17 cellular contexts compared by ENCODE assay signal in genomic region chr10:129899564-129899862, GRCh38.
DNase-seq lines count a peak whose midpoint lies in the region; ATAC-seq, FAIRE-seq and TF ChIP-seq lines count a peak whose summit lies in the region.
"Had no signal": no experiment of that assay in that cellular context is flagged by ENCODE, and none has a peak within 500 bp of the region (broad histone marks: within the 10 kb centered on the region; RNA-seq: fewer than 3 reads in every experiment).

No MANE protein-coding gene starts in this region.

- POLR2A ChIA-PET in H1 (lab: Charles Lee; ENCODE audit: partially characterized antibody) = no interaction called here

- H4K20me1 ChIP-seq in H1 (replicated peaks in 1 of 2; ENCODE audit: control insufficient read depth in 1 of 2, insufficient read depth in 2 of 2, low read length in 2 of 2) = peaks cover 0 to 2% of the 10 kb centered on the region in 2 experiments

- H3K27ac Mint-ChIP-seq in glutamatergic neuron (ENCODE audit: unreplicated experiment) (peak overlapping the region; percentile 79), neural crest cell (ENCODE audit: unreplicated experiment) (peak overlapping the region; percentile 38), progenitor cell of endocrine pancreas (no peak overlapping the region)
- H3K27ac Mint-ChIP-seq: CD4-positive, alpha-beta memory T cell had no signal

- H2BK5ac ChIP-seq in H1 (ENCODE audit: low read depth, low read length) = no peak overlapping the region

- no peak overlapping the region for H3K23ac ChIP-seq in H1 (ENCODE audit: insufficient read length)

- TF ChIP-seq EP300 in H1 (IDR thresholded peaks at IDR 0.05; ENCODE audit: borderline replicate concordance in 1 of 2, low read depth in 2 of 2, low read length in 2 of 2) = no peak

- no peak overlapping the region for H3K4me3 ChIP-seq in H1 (ENCODE audit: extremely low read depth in 1 of 4, insufficient read depth in 2 of 4, low read depth in 3 of 4, low read length in 4 of 4)

- peaks cover 85% of the 10 kb centered on the region for H3K4me1 Mint-ChIP-seq in glutamatergic neuron (ENCODE audit: low read depth, unreplicated experiment)
- peaks cover 47% of the 10 kb centered on the region for H3K4me1 Mint-ChIP-seq in neural crest cell
- peaks cover 4% of the 10 kb centered on the region for H3K4me1 Mint-ChIP-seq in progenitor cell of endocrine pancreas (ENCODE audit: low read depth)
- H3K4me1 Mint-ChIP-seq: CD4-positive, alpha-beta memory T cell had no signal

- CTCF ChIA-PET in H1 (lab: Charles Lee; ENCODE audit: partially characterized antibody) = interaction anchor here (1.3 to 1.7 kb wide), 2 partner anchors 11 to 72 kb away, joined by 4 to 9 read pairs; no protein-coding TSS in a partner anchor

- peak overlapping the region; percentile 33; the same call in 1 of the 2 replicates for H3K18ac ChIP-seq in H1 (ENCODE audit: extremely low read depth, low read length)

- no peak overlapping the region for H3K9ac ChIP-seq in H1 (replicated peaks in 1 of 4; ENCODE audit: extremely low read depth in 1 of 4, low read depth in 3 of 4, low read length in 3 of 4)

- TF ChIP-seq POLR2A in H1 (IDR thresholded peaks at IDR 0.05; ENCODE audit: control extremely low read depth in 1 of 2, low read depth in 2 of 2, low read length in 2 of 2) = no peak

- peaks cover 11 to 62% (median 20%) of the 10 kb centered on the region in 4 experiments for H3K4me1 ChIP-seq in H1 (replicated peaks in 1 of 4; ENCODE audit: control insufficient read depth in 3 of 4, insufficient read depth in 4 of 4, low read length in 3 of 4)

- 88% methylated on average over 10 of the region's 10 CpGs; no CpG with 5 or more reads in 1 of the 2 experiments for WGBS in H1 (ENCODE audit: extremely low coverage in 1 of 2, insufficient coverage in 1 of 2, insufficient read length in 1 of 2, insufficient replicate concordance in 2 of 2, low coverage in 1 of 2, low lambda C conversion rate in 2 of 2, missing lambda C conversion rate in 1 of 2), 2 experiments

- no peaks in the 10 kb centered on the region for H3K36me3 ChIP-seq in H1 (ENCODE audit: control insufficient read depth in 2 of 4, insufficient read depth in 4 of 4, low read length in 3 of 4)

- in situ Hi-C loops in KBM-7 (cut with MboI; ENCODE audit: low pct_unique_long_range_greater_than_20kb, low sequenced_read_pairs) = no loop called here

- no peaks in the 10 kb centered on the region for H3K9me3 ChIP-seq in H1 (ENCODE audit: insufficient read depth in 2 of 2, low read depth in 1 of 2, low read length in 1 of 2)

- TF ChIP-seq CTCF in H1 (IDR thresholded peaks at IDR 0.05; ENCODE audit: control extremely low read depth in 1 of 3, insufficient read depth in 1 of 3, low read depth in 1 of 3, low read length in 3 of 3) = no peak
- TF ChIP-seq CTCF in glutamatergic neuron (IDR thresholded peaks at IDR 0.05; ENCODE audit: partially characterized antibody, unreplicated experiment) = no peak
- no peak for TF ChIP-seq CTCF in neural crest cell (conservative IDR thresholded peaks at IDR 0.05)
- TF ChIP-seq CTCF in progenitor cell of endocrine pancreas (IDR thresholded peaks at IDR 0.05; ENCODE audit: unreplicated experiment) = no peak

- H3K56ac ChIP-seq in H1 (replicated peaks; ENCODE audit: insufficient read length, low read depth, low read length) = no peak overlapping the region

- no peak overlapping the region for H3K27ac ChIP-seq in H1 (ENCODE audit: low read depth, low read length)

- peaks cover 2% of the 10 kb centered on the region; the same call in 1 of the 2 replicates for H3K23me2 ChIP-seq in H1 (ENCODE audit: low read depth, low read length)

- H3K4me3 Mint-ChIP-seq in glutamatergic neuron (ENCODE audit: unreplicated experiment) = peak overlapping the region; percentile 70
- H3K4me3 Mint-ChIP-seq in neural crest cell = no peak overlapping the region
- no peak overlapping the region for H3K4me3 Mint-ChIP-seq in progenitor cell of endocrine pancreas (ENCODE audit: low read depth)
- H3K4me3 Mint-ChIP-seq: CD4-positive, alpha-beta memory T cell had no signal

- DNase-seq in H1 (ENCODE audit: low read depth in 1 of 2, low spot score in 2 of 2) (no peak), glutamatergic neuron (no peak), neural crest cell (ENCODE audit: low read depth, low spot score) (no peak), progenitor cell of endocrine pancreas (ENCODE audit: low spot score, unreplicated experiment) (no peak), KBM-7 (no peak)
- DNase-seq: Calu3; CD4-positive, alpha-beta memory T cell; COR-L47; DMS53; DMS79 treated with DMSO at 0.1 percent for 48 hours; GF-D8; GOT3; H7 had no signal

- no peak overlapping the region for H4K8ac ChIP-seq in H1 (ENCODE audit: extremely low read depth, insufficient read depth, low read length)

- H2AFZ ChIP-seq in H1 (ENCODE audit: low read length) = no peak overlapping the region

- peak overlapping the region; percentile 6 for H4K91ac ChIP-seq in H1 (replicated peaks; ENCODE audit: insufficient read length, low read length)

- peaks cover 59% of the 10 kb centered on the region for H3K27me3 Mint-ChIP-seq in glutamatergic neuron (ENCODE audit: unreplicated experiment)
- H3K27me3 Mint-ChIP-seq in neural crest cell (ENCODE audit: low read depth) = peaks cover 13% of the 10 kb centered on the region
- H3K27me3 Mint-ChIP-seq in progenitor cell of endocrine pancreas = peaks cover 91% of the 10 kb centered on the region

- no peak overlapping the region for H2AK5ac ChIP-seq in H1 (ENCODE audit: low read depth, low read length)

- no peak for FAIRE-seq in H1 (lab: Jason Lieb, UNC)
- FAIRE-seq: GM12891, GM18507 had no signal

- peaks cover 79% of the 10 kb centered on the region for H3K9me3 Mint-ChIP-seq in glutamatergic neuron (ENCODE audit: unreplicated experiment)
- H3K9me3 Mint-ChIP-seq in neural crest cell = peaks cover 7% of the 10 kb centered on the region
- no peaks in the 10 kb centered on the region for H3K9me3 Mint-ChIP-seq in progenitor cell of endocrine pancreas (ENCODE audit: low read depth)
- H3K9me3 Mint-ChIP-seq: CD4-positive, alpha-beta memory T cell had no signal

- H3K36me3 Mint-ChIP-seq in glutamatergic neuron (ENCODE audit: unreplicated experiment) (peaks cover 11% of the 10 kb centered on the region), neural crest cell (ENCODE audit: low read depth) (no peaks in the 10 kb centered on the region), progenitor cell of endocrine pancreas (ENCODE audit: insufficient read depth) (no peaks in the 10 kb centered on the region)
- H3K36me3 Mint-ChIP-seq: CD4-positive, alpha-beta memory T cell had no signal

- H4K5ac ChIP-seq in H1 (ENCODE audit: insufficient read length, low read depth, low read length) = no peak overlapping the region

- H3K79me1 ChIP-seq in H1 (ENCODE audit: low read depth, low read length) = no peaks in the 10 kb centered on the region

- H3K27me3 ChIP-seq in H1 (replicated peaks in 1 of 4; ENCODE audit: control insufficient read depth in 3 of 4, extremely low read depth in 1 of 4, insufficient read depth in 3 of 4, low read length in 3 of 4) = peaks cover 0 to 4% (median 1%) of the 10 kb centered on the region in 4 experiments; a peak in 3 of 7 replicates

- no peak overlapping the region for H2BK15ac ChIP-seq in H1 (ENCODE audit: low read length)

- no peak overlapping the region for H3K4me2 ChIP-seq in H1 (ENCODE audit: insufficient read depth in 1 of 2, low read depth in 2 of 2, low read length in 2 of 2)

- H3K4ac ChIP-seq in H1 (replicated peaks; ENCODE audit: insufficient read length, low read depth, low read length) = no peak overlapping the region

- TF ChIP-seq RAD21 in H1 (IDR thresholded peaks at IDR 0.05 in 1 of 2, conservative IDR thresholded peaks at IDR 0.05 in 1 of 2; ENCODE audit: low read depth in 2 of 2, low read length in 2 of 2) = no peak

- H2BK120ac ChIP-seq in H1 (replicated peaks; ENCODE audit: low read depth, low read length) = no peak overlapping the region

- ATAC-seq in GM21619 (IDR thresholded peaks at IDR 0.05; ENCODE audit: unreplicated experiment) = no peak
- ATAC-seq: HCT116 had no signal

- no peak overlapping the region for H2BK20ac ChIP-seq in H1 (ENCODE audit: low read length)

- H3K79me2 ChIP-seq in H1 (ENCODE audit: control insufficient read depth in 1 of 2, insufficient read depth in 2 of 2, low read length in 2 of 2) = no peaks in the 10 kb centered on the region

- H2BK12ac ChIP-seq in H1 (ENCODE audit: low read depth, low read length) = peak overlapping the region; percentile 40; the same call in 1 of the 2 replicates

- H3K14ac ChIP-seq in H1 (ENCODE audit: insufficient read length) = no peak overlapping the region

TF ChIP-seq in H1, 55 proteins besides CTCF, POLR2A, EP300 and RAD21:
- TF ChIP-seq CBX8 (IDR thresholded peaks at IDR 0.05; ENCODE audit: borderline replicate concordance, low read depth, low read length) = no peak
- no peak for TF ChIP-seq PHF8 (conservative IDR thresholded peaks at IDR 0.05; ENCODE audit: low read depth, low read length)
- no peak for TF ChIP-seq BACH1 (IDR thresholded peaks at IDR 0.05; ENCODE audit: low read length)
- no peak for TF ChIP-seq CHD1 (IDR thresholded peaks at IDR 0.05; ENCODE audit: low read depth, low read length)
- no peak for TF ChIP-seq MAFK (IDR thresholded peaks at IDR 0.05; ENCODE audit: low read depth, low read length)
- no peak for TF ChIP-seq CHD2 (IDR thresholded peaks at IDR 0.05; ENCODE audit: low read length)
- no peak for TF ChIP-seq RFX5 (IDR thresholded peaks at IDR 0.05; ENCODE audit: borderline replicate concordance, low read depth, low read length)
- TF ChIP-seq CBX5 (IDR thresholded peaks at IDR 0.05; ENCODE audit: low read depth, low read length) = no peak
- TF ChIP-seq JUND (IDR thresholded peaks at IDR 0.05; ENCODE audit: low read length) = no peak
